ENCODE assay signal across 13 cellular contexts in genomic region chr5:1484416-1485319, GRCh38. TPM values are rescaled to one million over a fixed set of nuclear protein-coding genes. Genes with fewer than 3 reads are reported as not detected.
DNase-seq lines count a peak whose midpoint lies in the region; ATAC-seq, FAIRE-seq and TF ChIP-seq lines count a peak whose summit lies in the region.
"Had no signal": no experiment of that assay in that cellular context is flagged by ENCODE, and none has a peak within 500 bp of the region (broad histone marks: within the 10 kb centered on the region; RNA-seq: fewer than 3 reads in every experiment).

No MANE protein-coding gene starts in this region.

- peak; percentile 91 for FAIRE-seq in GM19239 (lab: Jason Lieb, UNC)

- no peak overlapping the region for H2AFZ ChIP-seq in smooth muscle cell (ENCODE audit: low read depth)

- no peak overlapping the region for H3K9ac ChIP-seq in smooth muscle cell (ENCODE audit: low read depth)

- H3K36me3 ChIP-seq in smooth muscle cell (ENCODE audit: low read depth) (no peaks in the 10 kb centered on the region), heart left ventricle (peaks cover 0 to 61% (median 30%) of the 10 kb centered on the region in 9 donors), psoas muscle (ENCODE audit: insufficient read depth in 1 of 2, low read depth in 1 of 2) (peaks cover 0 to 19% of the 10 kb centered on the region in 2 donors)

- no peak for TF ChIP-seq POLR2A in NB4 (IDR thresholded peaks at IDR 0.05; ENCODE audit: extremely low read depth, insufficient read length)
- no peak for TF ChIP-seq POLR2A in heart left ventricle (IDR thresholded peaks at IDR 0.05)

- peak overlapping the region; percentile 73 for H3K4me3 ChIP-seq in GM12865 (ENCODE audit: low read depth, low read length)
- H3K4me3 ChIP-seq in NB4 (ENCODE audit: low read depth, low read length), result no peak overlapping the region
- H3K4me3 ChIP-seq in smooth muscle cell, result no peak overlapping the region
- H3K4me3 ChIP-seq in heart left ventricle, result no peak overlapping the region
- H3K4me3 ChIP-seq in psoas muscle, result no peak overlapping the region
- H3K4me3 ChIP-seq: upper lobe of left lung had no signal

- no peak for TF ChIP-seq CTCF in GM12865 (IDR thresholded peaks at IDR 0.05; ENCODE audit: insufficient read depth, low read depth, low read length, missing control alignments)
- no peak for TF ChIP-seq CTCF in NB4 (IDR thresholded peaks at IDR 0.05; ENCODE audit: low read depth, low read length)
- TF ChIP-seq CTCF in smooth muscle cell (IDR thresholded peaks at IDR 0.05; ENCODE audit: borderline replicate concordance, insufficient read depth, poor library complexity, severe bottlenecking), result no peak
- TF ChIP-seq CTCF in heart left ventricle (IDR thresholded peaks at IDR 0.05), result no peak
- no peak for TF ChIP-seq CTCF in psoas muscle (IDR thresholded peaks at IDR 0.05)

- 97% methylated on average over 29 of the region's 29 CpGs for WGBS in smooth muscle cell (ENCODE audit: low lambda C conversion rate)
- 85 to 92% (median 89%) methylated on average over 25 to 29 of the region's 29 CpGs for WGBS in heart left ventricle, 4 donors
- WGBS in psoas muscle, 3 donors, result 80 to 89% (median 84%) methylated on average over 29 of the region's 29 CpGs

- H3K9me3 ChIP-seq in smooth muscle cell (replicated peaks; ENCODE audit: low read depth) (no peaks in the 10 kb centered on the region), heart left ventricle (no peaks in the 10 kb centered on the region), psoas muscle (no peaks in the 10 kb centered on the region)
- H3K9me3 ChIP-seq: upper lobe of left lung had no signal

- no peak overlapping the region for H3K27ac ChIP-seq in smooth muscle cell (ENCODE audit: low read depth)
- no peak overlapping the region for H3K27ac ChIP-seq in heart left ventricle
- no peak overlapping the region for H3K27ac ChIP-seq in psoas muscle
- H3K27ac ChIP-seq: upper lobe of left lung had no signal

- intact Hi-C loops in heart left ventricle (cut with DNase I) (loop anchor here in 3 of 10 donors (5.0 to 10.0 kb wide), 2 partner anchors 158 to 160 kb away; no protein-coding TSS in a partner anchor), psoas muscle (cut with DNase I) (loop anchor here in 1 of 2 donors (10.0 kb wide), 1 partner anchor 120 kb away; no protein-coding TSS in a partner anchor)

- no peaks in the 10 kb centered on the region for H3K79me2 ChIP-seq in smooth muscle cell (ENCODE audit: low read depth)

- H3K27me3 ChIP-seq in smooth muscle cell (ENCODE audit: low read depth) (no peaks in the 10 kb centered on the region), heart left ventricle (no peaks in the 10 kb centered on the region), psoas muscle (ENCODE audit: insufficient read depth in 3 of 3, low read length in 2 of 3) (no peaks in the 10 kb centered on the region)
- H3K27me3 ChIP-seq: upper lobe of left lung had no signal

- H3K4me1 ChIP-seq in smooth muscle cell (ENCODE audit: low read depth) (no peaks in the 10 kb centered on the region), heart left ventricle (peaks cover 0 to 32% (median 0%) of the 10 kb centered on the region in 12 donors), psoas muscle (no peaks in the 10 kb centered on the region)

- peaks cover 66% of the 10 kb centered on the region for H4K20me1 ChIP-seq in smooth muscle cell (ENCODE audit: low read depth)

- no peak overlapping the region for H3K4me2 ChIP-seq in smooth muscle cell

- ATAC-seq in HG02852 (IDR thresholded peaks at IDR 0.05; ENCODE audit: unreplicated experiment), result peak; percentile 58
- ATAC-seq in heart left ventricle, result no peak
- ATAC-seq in psoas muscle, result no peak

- DNase-seq in GM12865 (ENCODE audit: low read depth) (peak; percentile 91), GM19239 (ENCODE audit: insufficient read length, low spot score) (peak; percentile 88), NB4 (ENCODE audit: low read depth) (peak; percentile 48), smooth muscle cell (lab: John Stamatoyannopoulos, UW; ENCODE audit: unreplicated experiment) (no peak), heart left ventricle (no peak), psoas muscle (no peak), amniotic stem cell (lab: John Stamatoyannopoulos, UW) (no peak)
- DNase-seq: anterior cingulate cortex, mammary epithelial cell, NCI-H526 had no signal

- H3F3A ChIP-seq in smooth muscle cell (ENCODE audit: low read depth), result no peaks in the 10 kb centered on the region

RNA-seq across cellular contexts. Expression of gene LPCAT1, which starts 39.1 kb away (rescaled TPM):
- total RNA-seq in smooth muscle cell (42.7 and 52.0 TPM in 2 replicates), heart left ventricle (10 to 100 TPM in 4 of 9 donors, 1 to 10 TPM in 5; 8.2 to 30.6 (median 9.9) TPM), psoas muscle (1 to 10 TPM; 4.7 to 6.2 (median 6.1) TPM)
- polyA plus RNA-seq in smooth muscle cell (50.1 and 55.7 TPM in 2 replicates), heart left ventricle (10 to 100 TPM in 1 of 2 donors, 1 to 10 TPM in 1; 9.6 to 21.9 TPM), psoas muscle (1 to 10 TPM; 2.4 to 4.2 (median 3.4) TPM)

RNA-seq across cellular contexts. Expression of gene SLC6A3, which starts 39.4 kb away (rescaled TPM):
- total RNA-seq in smooth muscle cell, result not detected in 2 replicates
- polyA plus RNA-seq in smooth muscle cell, result not detected in 2 replicates
- total RNA-seq in heart left ventricle, result under 1 TPM in 3 of 9 donors, not detected in 6; 0.08 to 0.29 (median 0.14) TPM
- under 1 TPM in 1 of 2 donors, not detected in 1; 0.06 TPM for polyA plus RNA-seq in heart left ventricle
- not detected for total RNA-seq in psoas muscle
- polyA plus RNA-seq in psoas muscle, result under 1 TPM in 2 of 3 donors, not detected in 1; under 0.01 to 0.01 TPM
- total RNA-seq: fibroblast of lung, mammary epithelial cell had no signal
- polyA plus RNA-seq: fibroblast of lung, mammary epithelial cell had no signal

Comparison
In these comparisons a context has a peak if more than half of its experiments do, and no peak if none do; other contexts are left out.
1. DNase-seq: peak in GM12865 (single experiment), GM19239 (single experiment) and NB4 (single experiment); none in smooth muscle cell (single experiment), heart left ventricle (0 of 5), psoas muscle (0 of 2) and amniotic stem cell (single experiment).